12 cellular contexts compared by ENCODE assay signal in the genomic region with DNA sequence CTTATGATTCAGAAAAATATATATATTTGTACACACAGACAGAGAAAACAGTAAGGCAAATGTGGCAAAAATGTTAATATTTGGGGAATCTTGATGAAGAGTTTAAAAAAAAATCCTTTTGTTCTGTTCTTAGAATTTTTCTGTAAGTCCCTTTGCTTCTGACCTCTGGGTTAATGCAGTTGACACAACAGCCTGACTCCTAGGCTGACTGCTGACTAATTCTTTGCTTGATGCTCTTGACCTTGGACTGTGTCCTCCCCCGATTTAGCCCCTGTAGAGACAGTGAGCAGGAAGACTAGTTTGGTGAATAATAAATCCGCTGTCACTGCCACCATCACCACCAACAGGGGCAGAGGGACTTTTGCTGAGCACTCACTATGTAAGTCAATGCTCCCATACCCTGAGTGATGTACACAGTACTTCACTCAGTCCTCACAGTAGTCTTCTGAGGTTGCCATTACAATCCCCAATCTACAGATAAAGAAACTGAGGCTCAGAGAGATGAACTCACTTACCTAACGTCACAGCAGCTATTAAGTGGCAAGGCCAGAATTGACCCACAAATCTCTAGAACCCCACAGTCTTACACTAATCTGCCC.
DNase-seq lines count a peak whose midpoint lies in the region; ATAC-seq, FAIRE-seq and TF ChIP-seq lines count a peak whose summit lies in the region.
"Had no signal": no experiment of that assay in that cellular context is flagged by ENCODE, and none has a peak within 500 bp of the region (broad histone marks: within the 10 kb centered on the region; RNA-seq: fewer than 3 reads in every experiment).

No MANE protein-coding gene starts in this region.

- H3K27ac Mint-ChIP-seq in astrocyte (ENCODE audit: unreplicated experiment) (no peak overlapping the region), progenitor cell of endocrine pancreas (no peak overlapping the region)

- H2AFZ ChIP-seq in astrocyte (ENCODE audit: low read depth, low read length) (no peak overlapping the region), trophoblast cell (ENCODE audit: insufficient read depth, low read length, poor library complexity) (no peak overlapping the region)

- no peak for DNase-seq in astrocyte (ENCODE audit: low read depth)
- no peak for DNase-seq in trophoblast cell
- DNase-seq in activated CD8-positive, alpha-beta memory T cell treated with anti-CD3 and anti-CD28 coated beads for 24 hours: no peak
- DNase-seq in stimulated activated CD4-positive, alpha-beta T cell treated with anti-CD3 and anti-CD28 coated beads, Interleukin-12 subunit alpha, Interleukin-12 subunit beta, amount 100 ng/mL, for 4 hours: no peak
- no peak for DNase-seq in progenitor cell of endocrine pancreas (ENCODE audit: low spot score, unreplicated experiment)
- no peak for DNase-seq in NCI-H2227 treated with DMSO at 0.1 percent for 48 hours (lab: John Stamatoyannopoulos, UW)
- DNase-seq: activated gamma-delta T cell; DMS79; left lung; stimulated activated CD4-positive, alpha-beta T cell treated with anti-CD3 and anti-CD28 coated beads, Interleukin-15, amount 100 ng/mL, for 24 hours had no signal

- H4K91ac ChIP-seq in trophoblast cell (ENCODE audit: low read depth, low read length): no peak overlapping the region

- H3K36me3 Mint-ChIP-seq in astrocyte (ENCODE audit: low read depth, unreplicated experiment) (no peaks in the 10 kb centered on the region), progenitor cell of endocrine pancreas (ENCODE audit: insufficient read depth) (peaks cover 5% of the 10 kb centered on the region)

- H3K4me1 Mint-ChIP-seq in astrocyte (ENCODE audit: low read depth, unreplicated experiment) (peaks cover 21% of the 10 kb centered on the region), progenitor cell of endocrine pancreas (ENCODE audit: low read depth) (peaks cover 13% of the 10 kb centered on the region)

- H3K9ac ChIP-seq in astrocyte (ENCODE audit: low read length) (no peak overlapping the region), trophoblast cell (ENCODE audit: low read length) (no peak overlapping the region)

- H3K79me1 ChIP-seq in trophoblast cell (ENCODE audit: low read length): no peaks in the 10 kb centered on the region

- H4K20me1 ChIP-seq in astrocyte (ENCODE audit: insufficient read depth, low read length): no peaks in the 10 kb centered on the region

- H3K14ac ChIP-seq in trophoblast cell (ENCODE audit: low read length): no peak overlapping the region

- H3K27ac ChIP-seq in astrocyte (ENCODE audit: low read depth, low read length): no peak overlapping the region
- H3K27ac ChIP-seq in trophoblast cell (ENCODE audit: low read depth, low read length): no peak overlapping the region

- H3K4me3 ChIP-seq in astrocyte (ENCODE audit: insufficient read depth, low read depth, low read length) (no peak overlapping the region), trophoblast cell (ENCODE audit: low read depth, low read length) (no peak overlapping the region)
- H3K4me3 ChIP-seq: left lung had no signal

- peak overlapping the region; percentile 47 for H2AK5ac ChIP-seq in trophoblast cell (ENCODE audit: low read length)

- ATAC-seq in GM18520 (IDR thresholded peaks at IDR 0.05; ENCODE audit: unreplicated experiment) (peak; percentile 40), HG02610 (IDR thresholded peaks at IDR 0.05; ENCODE audit: unreplicated experiment) (peak; percentile 47)
- ATAC-seq: left lung had no signal

- TF ChIP-seq CTCF in astrocyte (IDR thresholded peaks at IDR 0.05; ENCODE audit: insufficient read depth, low read depth, low read length) (no peak), progenitor cell of endocrine pancreas (IDR thresholded peaks at IDR 0.05; ENCODE audit: unreplicated experiment) (no peak)

- H2BK120ac ChIP-seq in trophoblast cell (ENCODE audit: insufficient read depth, low read length, poor library complexity): no peak overlapping the region

- peak; percentile 37 for FAIRE-seq in astrocyte (lab: Jason Lieb, UNC)

- H3K4me1 ChIP-seq in astrocyte (ENCODE audit: insufficient read depth, low read length) (peaks cover 24% of the 10 kb centered on the region), trophoblast cell (ENCODE audit: control insufficient read depth in 1 of 2, insufficient read depth in 2 of 2, low read length in 2 of 2) (peaks cover 4 to 9% of the 10 kb centered on the region in 2 experiments)

- H3K18ac ChIP-seq in trophoblast cell (ENCODE audit: low read length): no peak overlapping the region

- WGBS in trophoblast cell (ENCODE audit: extremely low coverage, insufficient coverage, insufficient read length): no CpG with 5 or more reads among the region's 3 CpGs

- H3K9me3 Mint-ChIP-seq in astrocyte (ENCODE audit: unreplicated experiment): peaks cover 2% of the 10 kb centered on the region
- H3K9me3 Mint-ChIP-seq in progenitor cell of endocrine pancreas (ENCODE audit: low read depth): peaks cover 8% of the 10 kb centered on the region

- no peak overlapping the region for H2BK5ac ChIP-seq in trophoblast cell (ENCODE audit: low read depth, low read length, poor library complexity)

- no peak overlapping the region for H4K12ac ChIP-seq in trophoblast cell (ENCODE audit: low read depth, low read length)

- H3K27me3 ChIP-seq in astrocyte (ENCODE audit: insufficient read depth, low read length): no peaks in the 10 kb centered on the region
- no peaks in the 10 kb centered on the region for H3K27me3 ChIP-seq in trophoblast cell (ENCODE audit: insufficient read depth, low read length)

- H3K79me2 ChIP-seq in astrocyte (ENCODE audit: insufficient read depth, low read length) (no peaks in the 10 kb centered on the region), trophoblast cell (ENCODE audit: control insufficient read depth, insufficient read depth, low read length, poor library complexity) (no peaks in the 10 kb centered on the region)

- no peaks in the 10 kb centered on the region for H3K9me3 ChIP-seq in astrocyte (ENCODE audit: insufficient read depth, low read depth, low read length)
- H3K9me3 ChIP-seq in trophoblast cell (ENCODE audit: insufficient read depth, low read depth, low read length): no peaks in the 10 kb centered on the region
- H3K9me3 ChIP-seq: left lung had no signal

- H2BK12ac ChIP-seq in trophoblast cell (ENCODE audit: low read length): no peak overlapping the region

- H3K27me3 Mint-ChIP-seq in astrocyte (ENCODE audit: low read depth, unreplicated experiment): peaks cover 8% of the 10 kb centered on the region
- H3K27me3 Mint-ChIP-seq in progenitor cell of endocrine pancreas: peaks cover 10% of the 10 kb centered on the region

- no peaks in the 10 kb centered on the region for H3K36me3 ChIP-seq in astrocyte (ENCODE audit: insufficient read depth, low read length)
- no peaks in the 10 kb centered on the region for H3K36me3 ChIP-seq in trophoblast cell (ENCODE audit: control insufficient read depth in 1 of 2, insufficient read depth in 2 of 2, low read length in 2 of 2)
- H3K36me3 ChIP-seq: left lung had no signal

- H3K4me3 Mint-ChIP-seq in astrocyte (ENCODE audit: unreplicated experiment) (no peak overlapping the region), progenitor cell of endocrine pancreas (ENCODE audit: low read depth) (no peak overlapping the region)

- H3K4me2 ChIP-seq in astrocyte (ENCODE audit: low read length): peak overlapping the region; percentile 9
- no peak overlapping the region for H3K4me2 ChIP-seq in trophoblast cell (ENCODE audit: low read length)

- no peak overlapping the region for H4K8ac ChIP-seq in trophoblast cell (ENCODE audit: low read depth, low read length)

- H3K23ac ChIP-seq in trophoblast cell (ENCODE audit: low read length): no peak overlapping the region

- no peak overlapping the region for H3K4ac ChIP-seq in trophoblast cell (ENCODE audit: low read depth, low read length)
